10 cellular contexts compared by ENCODE assay signal in the genomic region with DNA sequence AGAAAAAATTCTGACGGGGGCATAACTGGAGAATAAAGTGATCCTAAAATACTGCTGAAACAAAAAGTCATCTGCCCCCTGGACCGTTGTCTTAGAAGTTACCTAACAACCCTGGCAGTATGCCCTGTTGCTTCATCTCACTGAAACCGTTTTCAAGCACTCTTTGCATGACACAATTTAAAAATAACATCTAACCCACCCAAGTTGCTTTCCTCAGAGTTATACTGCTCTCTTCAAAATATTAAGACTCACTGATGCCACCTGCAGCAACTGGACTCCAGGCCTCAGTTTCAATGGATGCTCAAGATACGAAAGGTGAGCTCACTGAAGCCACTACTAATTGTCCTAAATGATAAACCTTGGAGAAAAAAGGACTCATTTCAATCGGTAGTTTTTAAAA. TPM values are rescaled to one million over a fixed set of nuclear protein-coding genes. Genes with fewer than 3 reads are reported as not detected.
DNase-seq lines count a peak whose midpoint lies in the region; ATAC-seq and TF ChIP-seq lines count a peak whose summit lies in the region.
"Had no signal": no experiment of that assay in that cellular context is flagged by ENCODE, and none has a peak within 500 bp of the region (broad histone marks: within the 10 kb centered on the region; RNA-seq: fewer than 3 reads in every experiment).

No MANE protein-coding gene starts in this region.

- ATAC-seq in GM18909 (IDR thresholded peaks at IDR 0.05; ENCODE audit: poor library complexity, unreplicated experiment) (peak; percentile 76), HG03095 (IDR thresholded peaks at IDR 0.05; ENCODE audit: unreplicated experiment) (peak; percentile 46), sciatic nerve (peak; percentile 90)

- H3K27ac ChIP-seq in adrenal gland, result no peak overlapping the region

- H3K9me3 ChIP-seq in adrenal gland (replicated peaks in 1 of 3), result no peaks in the 10 kb centered on the region

- peaks cover 17 to 36% of the 10 kb centered on the region in 2 donors for H3K4me1 ChIP-seq in adrenal gland (replicated peaks in 1 of 2)

- DNase-seq in adrenal gland (peak in 6 of 7 donors; percentile 44 to 82 (median 72)), sciatic nerve (ENCODE audit: low spot score) (peak; percentile 69), retina (no peak), CD1c-positive myeloid dendritic cell (ENCODE audit: extremely low spot score) (no peak), NCI-H2029 treated with DMSO at 0.1 percent for 48 hours (lab: John Stamatoyannopoulos, UW) (no peak)
- DNase-seq in activated CD4-positive, alpha-beta T cell treated with anti-CD3 and anti-CD28 coated beads for 1 hour, result no peak
- DNase-seq: NCI-H2227 treated with DMSO at 0.1 percent for 48 hours; stimulated activated CD4-positive, alpha-beta T cell treated with anti-CD3 and anti-CD28 coated beads, Interleukin-15, amount 100 ng/mL, for 24 hours had no signal

- H3K36me3 ChIP-seq in adrenal gland (replicated peaks in 1 of 2), result no peaks in the 10 kb centered on the region

- TF ChIP-seq CTCF in adrenal gland (IDR thresholded peaks at IDR 0.05), result no peak

- intact Hi-C loops in adrenal gland (cut with DNase I), result no loop called here
- intact Hi-C loops in sciatic nerve (cut with DNase I), result no loop called here

- H3K27me3 ChIP-seq in adrenal gland, result no peaks in the 10 kb centered on the region

- no peak for TF ChIP-seq POLR2A in adrenal gland (IDR thresholded peaks at IDR 0.05)

- 31 to 38% (median 36%) methylated on average over 5 of the region's 5 CpGs for WGBS in adrenal gland, 4 donors

- no peak overlapping the region for H3K4me3 ChIP-seq in adrenal gland

RNA-seq across cellular contexts. Expression of a gene that starts 57.4 kb away (rescaled TPM):
- total RNA-seq in adrenal gland (10 to 100 TPM; 18.2 to 61.7 (median 41.6) TPM), sciatic nerve (31.0 TPM)
- 10 to 100 TPM in 1 of 3 donors, 1 to 10 TPM in 2; 2.5 to 12.9 (median 4.3) TPM for polyA plus RNA-seq in adrenal gland

Comparison
In these comparisons a context has a peak if more than half of its experiments do, and no peak if none do; other contexts are left out.
1. DNase-seq: peak in adrenal gland (6 of 7) and sciatic nerve (single experiment); none in activated CD4-positive, alpha-beta T cell treated with anti-CD3 and anti-CD28 coated beads for 1 hour (single experiment), retina (single experiment), CD1c-positive myeloid dendritic cell (single experiment) and NCI-H2029 treated with DMSO at 0.1 percent for 48 hours (single experiment).
2. Peak in every context shown above with its lines, with median percentiles within 50 percentile points of each other: ATAC-seq.